In genomic region chr6:155583997-155584396, GRCh38 we compare ENCODE assay signal across 14 cellular contexts.
"Had no signal": no experiment of that assay in that cellular context is flagged by ENCODE, and none has a peak within 500 bp of the region (broad histone marks: within the 10 kb centered on the region; RNA-seq: fewer than 3 reads in every experiment).

No MANE protein-coding gene starts in this region.

- H3K4me3 Mint-ChIP-seq: activated CD4-positive, alpha-beta T cell treated with anti-CD3 and anti-CD28 coated beads, Interleukin-2, amount 10 ng/mL, durations not matched to agents 7 days and 5 days; activated naive CD8-positive, alpha-beta T cell; immature natural killer cell; nephron progenitor cell had no signal

- H3K4me1 Mint-ChIP-seq: activated CD4-positive, alpha-beta T cell treated with anti-CD3 and anti-CD28 coated beads, Interleukin-2, amount 10 ng/mL, durations not matched to agents 7 days and 5 days; immature natural killer cell had no signal

- H3K4me3 ChIP-seq: sigmoid colon had no signal

- H3K27me3 Mint-ChIP-seq: activated CD4-positive, alpha-beta T cell treated with anti-CD3 and anti-CD28 coated beads, Interleukin-2, amount 10 ng/mL, durations not matched to agents 7 days and 5 days; activated naive CD8-positive, alpha-beta T cell had no signal

- H3K27me3 ChIP-seq: brain microvascular endothelial cell, sigmoid colon had no signal

- H3K4me1 ChIP-seq: sigmoid colon had no signal

- H3K36me3 ChIP-seq: brain microvascular endothelial cell, sigmoid colon had no signal

- DNase-seq: activated CD4-positive, alpha-beta T cell treated with anti-CD3 and anti-CD28 coated beads, Interleukin-2, amount 10 ng/mL, durations not matched to agents 7 days and 5 days; activated CD4-positive, CD25-positive, alpha-beta regulatory T cell; activated gamma-delta T cell; brain microvascular endothelial cell; cerebellar nuclear complex; immature natural killer cell; mammary epithelial cell; nephron progenitor cell; sigmoid colon; stimulated activated CD4-positive, alpha-beta T cell treated with anti-CD3 and anti-CD28 coated beads, Interleukin-2, amount 100 ng/mL, for 48 hours; stimulated activated naive CD4-positive, alpha-beta T cell treated with Interleukin-2 at 50 U/mL for 16 hours; T-helper 2 cell; trophoblast cell had no signal

- H3K36me3 Mint-ChIP-seq: activated naive CD8-positive, alpha-beta T cell; immature natural killer cell had no signal

- H3K27ac ChIP-seq: brain microvascular endothelial cell, sigmoid colon had no signal

- H3K27ac Mint-ChIP-seq: activated CD4-positive, alpha-beta T cell treated with anti-CD3 and anti-CD28 coated beads, Interleukin-2, amount 10 ng/mL, durations not matched to agents 7 days and 5 days; activated naive CD8-positive, alpha-beta T cell; immature natural killer cell; nephron progenitor cell had no signal

- H3K9me3 Mint-ChIP-seq: activated CD4-positive, alpha-beta T cell treated with anti-CD3 and anti-CD28 coated beads, Interleukin-2, amount 10 ng/mL, durations not matched to agents 7 days and 5 days had no signal
